ENCODE assay signal across 11 cellular contexts in genomic region chr4:120870279-120870673, GRCh38. TPM values are rescaled to one million over a fixed set of nuclear protein-coding genes. Genes with fewer than 3 reads are reported as not detected.
A peak's percentile ranks its signal among the peaks of the same experiment; 100 is the strongest.
DNase-seq lines count a peak whose midpoint lies in the region; ATAC-seq, FAIRE-seq and TF ChIP-seq lines count a peak whose summit lies in the region.
"Had no signal": no experiment of that assay in that cellular context is flagged by ENCODE, and none has a peak within 500 bp of the region (broad histone marks: within the 10 kb centered on the region; RNA-seq: fewer than 3 reads in every experiment).

No MANE protein-coding gene starts in this region.

- H3K56ac ChIP-seq in H1 (replicated peaks; ENCODE audit: insufficient read length, low read depth, low read length), result no peak overlapping the region

- no peak for TF ChIP-seq POLR2A in H1 (IDR thresholded peaks at IDR 0.05; ENCODE audit: control extremely low read depth in 1 of 2, low read depth in 2 of 2, low read length in 2 of 2)

- no peaks in the 10 kb centered on the region for H3K9me3 ChIP-seq in H1 (ENCODE audit: insufficient read depth in 2 of 2, low read depth in 1 of 2, low read length in 1 of 2)
- H3K9me3 ChIP-seq: BLaER1 treated with 17β-estradiol and CSF1 and Interleukin-3, amounts not matched to agents 10 nM and 100 nM; transverse colon had no signal

- H3K9me3 Mint-ChIP-seq in stimulated activated naive B cell treated with anti-CD40 and anti-IgM and Interleukin-4, amounts not matched to agents 10 μg/mL and 1 μg/mL and 100 μg/mL, for 72 hours, result no peaks in the 10 kb centered on the region

- DNase-seq in stimulated activated CD4-positive, alpha-beta T cell treated with anti-CD3 and anti-CD28 coated beads, Interleukin-15, amount 100 ng/mL, for 24 hours, result peak; percentile 18
- no peak for DNase-seq in stimulated activated CD4-positive, alpha-beta T cell treated with anti-CD3 and anti-CD28 coated beads, Interleukin-12 subunit alpha, Interleukin-12 subunit beta, amount 100 ng/mL, for 4 hours
- DNase-seq in NCI-H2029 (lab: John Stamatoyannopoulos, UW), result peak; percentile 9
- DNase-seq in H1 (ENCODE audit: low read depth in 1 of 2, low spot score in 2 of 2), result peak in 1 of 2 experiments; percentile 25
- peak; percentile 11 for DNase-seq in urothelium cell line (ENCODE audit: low spot score)
- no peak for DNase-seq in stimulated activated naive B cell treated with anti-CD40 and anti-IgM and Interleukin-4, amounts not matched to agents 10 μg/mL and 1 μg/mL and 100 μg/mL, for 72 hours
- DNase-seq: T-helper 1 cell, transverse colon had no signal

- no peaks in the 10 kb centered on the region for H3K27me3 Mint-ChIP-seq in stimulated activated naive B cell treated with anti-CD40 and anti-IgM and Interleukin-4, amounts not matched to agents 10 μg/mL and 1 μg/mL and 100 μg/mL, for 72 hours

- H2BK5ac ChIP-seq in H1 (ENCODE audit: low read depth, low read length), result no peak overlapping the region

- H3K23me2 ChIP-seq in H1 (ENCODE audit: low read depth, low read length), result no peaks in the 10 kb centered on the region

- H3K27ac ChIP-seq in H1 (ENCODE audit: low read depth, low read length), result no peak overlapping the region
- H3K27ac ChIP-seq: BLaER1 treated with 17β-estradiol and CSF1 and Interleukin-3, amounts not matched to agents 10 nM and 100 nM had no signal

- H2BK12ac ChIP-seq in H1 (ENCODE audit: low read depth, low read length), result no peak overlapping the region

- no peak overlapping the region for H2AK5ac ChIP-seq in H1 (ENCODE audit: low read depth, low read length)

- no peak overlapping the region for H3K4me2 ChIP-seq in H1 (ENCODE audit: insufficient read depth in 1 of 2, low read depth in 2 of 2, low read length in 2 of 2)
- H3K4me2 ChIP-seq: BLaER1 treated with 17β-estradiol and CSF1 and Interleukin-3, amounts not matched to agents 10 nM and 100 nM had no signal

- no peak overlapping the region for H4K5ac ChIP-seq in H1 (ENCODE audit: insufficient read length, low read depth, low read length)

- POLR2A ChIA-PET in H1 (lab: Charles Lee; ENCODE audit: partially characterized antibody), result interaction anchor here (0.6 to 0.8 kb wide), 2 partner anchors 10 to 11 kb away, joined by 4 to 5 read pairs; no protein-coding TSS in a partner anchor

- no peak overlapping the region for H3K18ac ChIP-seq in H1 (ENCODE audit: extremely low read depth, low read length)

- WGBS in H1 (ENCODE audit: extremely low coverage in 1 of 2, insufficient coverage in 1 of 2, insufficient read length in 1 of 2, insufficient replicate concordance in 2 of 2, low coverage in 1 of 2, low lambda C conversion rate in 2 of 2, missing lambda C conversion rate in 1 of 2), 2 experiments, result 56% methylated on average over 3 of the region's 3 CpGs; no CpG with 5 or more reads in 1 of the 2 experiments

- no peak overlapping the region for H3K9ac ChIP-seq in H1 (replicated peaks in 1 of 4; ENCODE audit: extremely low read depth in 1 of 4, low read depth in 3 of 4, low read length in 3 of 4)
- H3K9ac ChIP-seq: BLaER1 treated with 17β-estradiol and CSF1 and Interleukin-3, amounts not matched to agents 10 nM and 100 nM had no signal

- no peak for ATAC-seq in stimulated activated naive B cell treated with anti-CD40 and anti-IgM and Interleukin-4, amounts not matched to agents 10 μg/mL and 1 μg/mL and 100 μg/mL, for 72 hours (replicated peaks)
- ATAC-seq in GM21619 (IDR thresholded peaks at IDR 0.05; ENCODE audit: unreplicated experiment) (no peak), GM19455 (IDR thresholded peaks at IDR 0.05; ENCODE audit: unreplicated experiment) (no peak)

- H2BK15ac ChIP-seq in H1 (ENCODE audit: low read length), result no peak overlapping the region

- no peak overlapping the region for H3K27ac Mint-ChIP-seq in stimulated activated naive B cell treated with anti-CD40 and anti-IgM and Interleukin-4, amounts not matched to agents 10 μg/mL and 1 μg/mL and 100 μg/mL, for 72 hours

- no peaks in the 10 kb centered on the region for H3K27me3 ChIP-seq in H1 (replicated peaks in 1 of 4; ENCODE audit: control insufficient read depth in 3 of 4, extremely low read depth in 1 of 4, insufficient read depth in 3 of 4, low read length in 3 of 4)
- H3K27me3 ChIP-seq: BLaER1 treated with 17β-estradiol and CSF1 and Interleukin-3, amounts not matched to agents 10 nM and 100 nM; transverse colon had no signal

- CTCF ChIA-PET in H1 (lab: Charles Lee; ENCODE audit: partially characterized antibody), result interaction anchor here (0.6 to 2.6 kb wide), 17 partner anchors 9 to 645 kb away, joined by 3 to 20 read pairs (median 3); no protein-coding TSS in a partner anchor

- FAIRE-seq in H1 (lab: Jason Lieb, UNC), result no peak
- no peak for FAIRE-seq in urothelium cell line (lab: Jason Lieb, UNC)

- peak; percentile 20 to 31; a peak in 2 of 4 replicates for TF ChIP-seq RAD21 in H1 (IDR thresholded peaks at IDR 0.05 in 1 of 2, conservative IDR thresholded peaks at IDR 0.05 in 1 of 2; ENCODE audit: low read depth in 2 of 2, low read length in 2 of 2)

- no peaks in the 10 kb centered on the region for H3K79me1 ChIP-seq in H1 (ENCODE audit: low read depth, low read length)

- no peak overlapping the region for H3K23ac ChIP-seq in H1 (ENCODE audit: insufficient read length)

- H4K20me1 ChIP-seq in H1 (replicated peaks in 1 of 2; ENCODE audit: control insufficient read depth in 1 of 2, insufficient read depth in 2 of 2, low read length in 2 of 2), result no peaks in the 10 kb centered on the region
- H4K20me1 ChIP-seq: BLaER1 treated with 17β-estradiol and CSF1 and Interleukin-3, amounts not matched to agents 10 nM and 100 nM had no signal

- no peaks in the 10 kb centered on the region for H3K4me1 Mint-ChIP-seq in stimulated activated naive B cell treated with anti-CD40 and anti-IgM and Interleukin-4, amounts not matched to agents 10 μg/mL and 1 μg/mL and 100 μg/mL, for 72 hours

- H3K36me3 Mint-ChIP-seq in stimulated activated naive B cell treated with anti-CD40 and anti-IgM and Interleukin-4, amounts not matched to agents 10 μg/mL and 1 μg/mL and 100 μg/mL, for 72 hours, result no peaks in the 10 kb centered on the region

- TF ChIP-seq EP300 in H1 (IDR thresholded peaks at IDR 0.05; ENCODE audit: borderline replicate concordance in 1 of 2, low read depth in 2 of 2, low read length in 2 of 2), result no peak

- peak; percentile 28 to 63 (median 33); a peak in 3 of 4 replicates for TF ChIP-seq CTCF in H1 (IDR thresholded peaks at IDR 0.05; ENCODE audit: control extremely low read depth in 1 of 3, insufficient read depth in 1 of 3, low read depth in 1 of 3, low read length in 3 of 3)

- no peak overlapping the region for H2BK120ac ChIP-seq in H1 (replicated peaks; ENCODE audit: low read depth, low read length)

- H3K4ac ChIP-seq in H1 (replicated peaks; ENCODE audit: insufficient read length, low read depth, low read length), result no peak overlapping the region

- no peak overlapping the region for H3K4me3 ChIP-seq in H1 (ENCODE audit: extremely low read depth in 1 of 4, insufficient read depth in 2 of 4, low read depth in 3 of 4, low read length in 4 of 4)
- H3K4me3 ChIP-seq: BLaER1 treated with 17β-estradiol and CSF1 and Interleukin-3, amounts not matched to agents 10 nM and 100 nM; transverse colon had no signal

- no peaks in the 10 kb centered on the region for H3K36me3 ChIP-seq in H1 (ENCODE audit: control insufficient read depth in 2 of 4, insufficient read depth in 4 of 4, low read length in 3 of 4)
- H3K36me3 ChIP-seq: BLaER1 treated with 17β-estradiol and CSF1 and Interleukin-3, amounts not matched to agents 10 nM and 100 nM; transverse colon had no signal

- H3K4me1 ChIP-seq in H1 (replicated peaks in 1 of 4; ENCODE audit: control insufficient read depth in 3 of 4, insufficient read depth in 4 of 4, low read length in 3 of 4), result peaks cover 2 to 18% (median 8%) of the 10 kb centered on the region in 4 experiments; a peak in 3 of 7 replicates
- H3K4me1 ChIP-seq: BLaER1 treated with 17β-estradiol and CSF1 and Interleukin-3, amounts not matched to agents 10 nM and 100 nM had no signal

- H3K79me2 ChIP-seq in H1 (ENCODE audit: control insufficient read depth in 1 of 2, insufficient read depth in 2 of 2, low read length in 2 of 2), result 0 out of 4 replicates have a peak, but pooled peaks cover 0 to 5% of the 10 kb centered on the region in 2 experiments

- H2BK20ac ChIP-seq in H1 (ENCODE audit: low read length), result no peak overlapping the region

- H3K4me3 Mint-ChIP-seq in stimulated activated naive B cell treated with anti-CD40 and anti-IgM and Interleukin-4, amounts not matched to agents 10 μg/mL and 1 μg/mL and 100 μg/mL, for 72 hours, result no peak overlapping the region

- H2AFZ ChIP-seq in H1 (ENCODE audit: low read length), result no peak overlapping the region

- H4K91ac ChIP-seq in H1 (replicated peaks; ENCODE audit: insufficient read length, low read length), result no peak overlapping the region

- no peak overlapping the region for H4K8ac ChIP-seq in H1 (ENCODE audit: extremely low read depth, insufficient read depth, low read length)

- no peak overlapping the region for H3K14ac ChIP-seq in H1 (ENCODE audit: insufficient read length)

TF ChIP-seq in H1, 55 proteins besides CTCF, POLR2A, EP300 and RAD21 (continues in another document):
- no peak for TF ChIP-seq CBX5 (IDR thresholded peaks at IDR 0.05; ENCODE audit: low read depth, low read length)
- TF ChIP-seq CEBPB (IDR thresholded peaks at IDR 0.05; ENCODE audit: low read depth, low read length), result no peak
- no peak for TF ChIP-seq EGR1 (IDR thresholded peaks at IDR 0.05; ENCODE audit: borderline replicate concordance, low read depth, low read length)
- TF ChIP-seq SP2 (IDR thresholded peaks at IDR 0.05; ENCODE audit: low read length), result no peak
- TF ChIP-seq TBP (IDR thresholded peaks at IDR 0.05; ENCODE audit: low read depth, low read length), result no peak
- no peak for TF ChIP-seq MAX (IDR thresholded peaks at IDR 0.05)
- TF ChIP-seq SIN3A (conservative IDR thresholded peaks at IDR 0.05 in 1 of 2, IDR thresholded peaks at IDR 0.05 in 1 of 2; ENCODE audit: low read depth in 1 of 2, low read length in 2 of 2), result no peak
- no peak for TF ChIP-seq KDM4A (IDR thresholded peaks at IDR 0.05; ENCODE audit: low read depth, low read length, severe bottlenecking)
- TF ChIP-seq POU5F1 (IDR thresholded peaks at IDR 0.05; ENCODE audit: low read depth, low read length), result no peak

RNA-seq across cellular contexts. Expression of gene PRDM5, which starts 52.2 kb away (rescaled TPM):
- 23.4 and 23.7 TPM in 2 replicates for total RNA-seq in H1 (2021; fragmentation: NEBNext Ultra II Directional; extraction: Animal tissue kit (Norgen Biotek cat#: 25700))
- 6.4 and 8.2 TPM in 2 replicates for polyA plus RNA-seq in H1 (2011; rRNA removed)
- 10.8 TPM for polyA plus RNA-seq in H1 (2011; cell fraction: cytosol; rRNA removed)
- 21.4 TPM for polyA plus RNA-seq in H1 (2011; cell fraction: nucleus; rRNA removed)
- polyA plus RNA-seq in H1 (2012, experiment 1 of 2), result 9.5 to 19.1 TPM (median 12.8 TPM) in 4 replicates
- polyA plus RNA-seq in H1 (2012, experiment 2 of 2), result 0.85 TPM
- 11.7 TPM for polyA plus RNA-seq in H1 (2013, experiment 1 of 2)
- polyA plus RNA-seq in H1 (2013, experiment 2 of 2), result 10.5 TPM
- 25.0 and 39.5 TPM in 2 replicates for polyA minus RNA-seq in H1 (2011; rRNA and poly(A)+ RNA removed)
- polyA minus RNA-seq in H1 (2011; cell fraction: cytosol; rRNA and poly(A)+ RNA removed), result 14.7 TPM
- polyA minus RNA-seq in H1 (2011; cell fraction: nucleus; rRNA and poly(A)+ RNA removed), result 118 TPM

Comparison
In these comparisons a context has a peak if more than half of its experiments do, and no peak if none do; other contexts are left out.
1. DNase-seq: peak in stimulated activated CD4-positive, alpha-beta T cell treated with anti-CD3 and anti-CD28 coated beads, Interleukin-15, amount 100 ng/mL, for 24 hours (single experiment), NCI-H2029 (single experiment) and urothelium cell line (single experiment); none in stimulated activated CD4-positive, alpha-beta T cell treated with anti-CD3 and anti-CD28 coated beads, Interleukin-12 subunit alpha, Interleukin-12 subunit beta, amount 100 ng/mL, for 4 hours (single experiment) and stimulated activated naive B cell treated with anti-CD40 and anti-IgM and Interleukin-4, amounts not matched to agents 10 μg/mL and 1 μg/mL and 100 μg/mL, for 72 hours (single experiment).